In the genomic region with DNA sequence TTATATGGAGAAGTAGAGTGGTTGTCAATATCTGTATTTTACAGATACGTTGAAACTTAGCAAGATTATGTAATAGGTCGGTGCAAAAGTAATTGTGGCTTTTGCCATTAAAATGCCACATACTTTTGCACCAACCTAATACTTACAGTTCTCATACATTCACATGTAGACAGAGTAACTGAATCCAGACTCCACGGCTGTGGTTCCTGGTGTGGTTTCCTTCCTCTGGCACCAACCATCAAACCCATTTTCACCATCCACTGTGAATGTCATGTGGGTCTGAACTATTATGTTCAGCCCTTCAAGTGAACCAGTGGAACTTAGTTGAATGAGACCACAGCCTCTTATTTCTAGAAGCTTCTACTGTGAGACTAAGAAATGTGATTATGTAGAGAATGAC, we compare ENCODE assay signal across 1 cellular context.
TF ChIP-seq lines count a peak whose summit lies in the region.

No MANE protein-coding gene starts in this region.

TF ChIP-seq in GM23338, 12 proteins besides CTCF, POLR2A, EP300 and RAD21 (continued from another document):
- TF ChIP-seq ZNF462 (CRISPR knock-in tag; IDR thresholded peaks at IDR 0.05) (no peak), ZNF114 (CRISPR knock-in tag; IDR thresholded peaks at IDR 0.05) (no peak), CREB1 (CRISPR knock-in tag; IDR thresholded peaks at IDR 0.05; ENCODE audit: low read depth) (no peak), JUNB (IDR thresholded peaks at IDR 0.05; ENCODE audit: unreplicated experiment) (no peak), REST (IDR thresholded peaks at IDR 0.05; ENCODE audit: unreplicated experiment) (no peak), ETS1 (IDR thresholded peaks at IDR 0.05) (no peak), EZH2phosphoT487 (IDR thresholded peaks at IDR 0.05; ENCODE audit: unreplicated experiment) (no peak)
